ENCODE assay signal across 20 cellular contexts in genomic region chr2:1881998-1882397, GRCh38.
A peak's percentile ranks its signal among the peaks of the same experiment; 100 is the strongest.
DNase-seq lines count a peak whose midpoint lies in the region; ATAC-seq, FAIRE-seq and TF ChIP-seq lines count a peak whose summit lies in the region.
"Had no signal": no experiment of that assay in that cellular context is flagged by ENCODE, and none has a peak within 500 bp of the region (broad histone marks: within the 10 kb centered on the region; RNA-seq: fewer than 3 reads in every experiment).

No MANE protein-coding gene starts in this region.

- no peak overlapping the region for H4K5ac ChIP-seq in H1 (ENCODE audit: insufficient read length, low read depth, low read length)

- H3F3A ChIP-seq in neural progenitor cell (ENCODE audit: low read depth) = no peaks in the 10 kb centered on the region

- H2BK120ac ChIP-seq in H1 (replicated peaks; ENCODE audit: low read depth, low read length) = no peak overlapping the region

- H3K27ac Mint-ChIP-seq in neural progenitor cell = no peak overlapping the region
- no peak overlapping the region for H3K27ac Mint-ChIP-seq in activated CD4-positive, alpha-beta memory T cell treated with anti-CD3 and anti-CD28 coated beads for 36 hours
- H3K27ac Mint-ChIP-seq: B cell; CD4-positive, alpha-beta T cell; IgD-negative memory B cell had no signal

- no peak overlapping the region for H4K8ac ChIP-seq in H1 (ENCODE audit: extremely low read depth, insufficient read depth, low read length)

- H3K4me2 ChIP-seq in BLaER1 treated with 17β-estradiol and CSF1 and Interleukin-3, amounts not matched to agents 10 nM and 100 nM = peak overlapping the region in 9 of 11 experiments; percentile 8 to 65 (median 52); a peak in 16 of 22 replicates
- H3K4me2 ChIP-seq in H1 (ENCODE audit: insufficient read depth in 1 of 2, low read depth in 2 of 2, low read length in 2 of 2) (no peak overlapping the region), neural progenitor cell (peak overlapping the region; percentile 29)

- peaks cover 14% of the 10 kb centered on the region for H3K27me3 Mint-ChIP-seq in neural progenitor cell (ENCODE audit: insufficient read depth, low read depth)
- H3K27me3 Mint-ChIP-seq in activated CD4-positive, alpha-beta memory T cell treated with anti-CD3 and anti-CD28 coated beads for 36 hours = peaks cover 12% of the 10 kb centered on the region

- no peak overlapping the region for H3K27ac ChIP-seq in BLaER1 treated with 17β-estradiol and CSF1 and Interleukin-3, amounts not matched to agents 10 nM and 100 nM
- H3K27ac ChIP-seq in H1 (ENCODE audit: low read depth, low read length) (no peak overlapping the region), neural progenitor cell (no peak overlapping the region), sigmoid colon (no peak overlapping the region), brain microvascular endothelial cell (no peak overlapping the region)
- H3K27ac ChIP-seq: C4-2B, HL-60 had no signal

- H4K20me1 ChIP-seq in BLaER1 treated with 17β-estradiol and CSF1 and Interleukin-3, amounts not matched to agents 10 nM and 100 nM = no peaks in the 10 kb centered on the region
- H4K20me1 ChIP-seq in H1 (replicated peaks in 1 of 2; ENCODE audit: control insufficient read depth in 1 of 2, insufficient read depth in 2 of 2, low read length in 2 of 2) (no peaks in the 10 kb centered on the region), neural progenitor cell (ENCODE audit: low read depth) (no peaks in the 10 kb centered on the region)

- ATAC-seq in GM18868 (IDR thresholded peaks at IDR 0.05; ENCODE audit: unreplicated experiment) = no peak

- TF ChIP-seq CTCF in H1 (IDR thresholded peaks at IDR 0.05; ENCODE audit: control extremely low read depth in 1 of 3, insufficient read depth in 1 of 3, low read depth in 1 of 3, low read length in 3 of 3) = no peak
- TF ChIP-seq CTCF in neural progenitor cell (IDR thresholded peaks at IDR 0.05) = no peak
- TF ChIP-seq CTCF in sigmoid colon (IDR thresholded peaks at IDR 0.05) = no peak
- no peak for TF ChIP-seq CTCF in brain microvascular endothelial cell (IDR thresholded peaks at IDR 0.05; ENCODE audit: low read depth, low read length, missing control alignments)

- H3K18ac ChIP-seq in H1 (ENCODE audit: extremely low read depth, low read length) = no peak overlapping the region

- TF ChIP-seq POLR2A in H1 (IDR thresholded peaks at IDR 0.05; ENCODE audit: control extremely low read depth in 1 of 2, low read depth in 2 of 2, low read length in 2 of 2) (no peak), sigmoid colon (IDR thresholded peaks at IDR 0.05) (no peak)

- no peak overlapping the region for H3K9ac ChIP-seq in BLaER1 treated with 17β-estradiol and CSF1 and Interleukin-3, amounts not matched to agents 10 nM and 100 nM
- H3K9ac ChIP-seq in H1 (replicated peaks in 1 of 4; ENCODE audit: extremely low read depth in 1 of 4, low read depth in 3 of 4, low read length in 3 of 4) (no peak overlapping the region), neural progenitor cell (no peak overlapping the region)

- in situ Hi-C loops in brain microvascular endothelial cell (cut with HindIII; ENCODE audit: low pct_ligation_motif_present, low sequenced_read_pairs) = no loop called here
- in situ Hi-C loops in HAP-1 (cut with MboI; ENCODE audit: low sequenced_read_pairs) = no loop called here

- no peaks in the 10 kb centered on the region for H3K9me3 ChIP-seq in BLaER1 treated with 17β-estradiol and CSF1 and Interleukin-3, amounts not matched to agents 10 nM and 100 nM (replicated peaks in 1 of 11)
- H3K9me3 ChIP-seq in H1 (ENCODE audit: insufficient read depth in 2 of 2, low read depth in 1 of 2, low read length in 1 of 2) (no peaks in the 10 kb centered on the region), neural progenitor cell (ENCODE audit: low read depth) (no peaks in the 10 kb centered on the region), sigmoid colon (no peaks in the 10 kb centered on the region), HAP-1 (no peaks in the 10 kb centered on the region)

- H3K36me3 Mint-ChIP-seq in neural progenitor cell = peaks cover 1% of the 10 kb centered on the region
- no peaks in the 10 kb centered on the region for H3K36me3 Mint-ChIP-seq in activated CD4-positive, alpha-beta memory T cell treated with anti-CD3 and anti-CD28 coated beads for 36 hours
- H3K36me3 Mint-ChIP-seq: IgD-negative memory B cell had no signal

- no peak overlapping the region for H3K23ac ChIP-seq in H1 (ENCODE audit: insufficient read length)

- H3K9me3 Mint-ChIP-seq in neural progenitor cell = no peaks in the 10 kb centered on the region
- H3K9me3 Mint-ChIP-seq in activated CD4-positive, alpha-beta memory T cell treated with anti-CD3 and anti-CD28 coated beads for 36 hours = no peaks in the 10 kb centered on the region
- H3K9me3 Mint-ChIP-seq: CD4-positive, alpha-beta T cell; IgD-negative memory B cell had no signal

- H2BK5ac ChIP-seq in H1 (ENCODE audit: low read depth, low read length) = no peak overlapping the region

- no peak for TF ChIP-seq RAD21 in H1 (IDR thresholded peaks at IDR 0.05 in 1 of 2, conservative IDR thresholded peaks at IDR 0.05 in 1 of 2; ENCODE audit: low read depth in 2 of 2, low read length in 2 of 2)

- no peak overlapping the region for H3K4me3 ChIP-seq in BLaER1 treated with 17β-estradiol and CSF1 and Interleukin-3, amounts not matched to agents 10 nM and 100 nM
- H3K4me3 ChIP-seq in H1 (ENCODE audit: extremely low read depth in 1 of 4, insufficient read depth in 2 of 4, low read depth in 3 of 4, low read length in 4 of 4) = no peak overlapping the region
- H3K4me3 ChIP-seq in neural progenitor cell = no peak overlapping the region
- H3K4me3 ChIP-seq in sigmoid colon = no peak overlapping the region
- H3K4me3 ChIP-seq in brain microvascular endothelial cell (ENCODE audit: low read depth, low read length) = no peak overlapping the region
- H3K4me3 ChIP-seq in HAP-1 = no peak overlapping the region

- H3K4me1 ChIP-seq in BLaER1 treated with 17β-estradiol and CSF1 and Interleukin-3, amounts not matched to agents 10 nM and 100 nM = peaks cover 0 to 12% (median 7%) of the 10 kb centered on the region in 10 experiments; a peak in 14 of 20 replicates
- no peaks in the 10 kb centered on the region for H3K4me1 ChIP-seq in H1 (replicated peaks in 1 of 4; ENCODE audit: control insufficient read depth in 3 of 4, insufficient read depth in 4 of 4, low read length in 3 of 4)
- peaks cover 11% of the 10 kb centered on the region for H3K4me1 ChIP-seq in neural progenitor cell
- no peaks in the 10 kb centered on the region for H3K4me1 ChIP-seq in sigmoid colon
- no peaks in the 10 kb centered on the region for H3K4me1 ChIP-seq in HAP-1

- H3K56ac ChIP-seq in H1 (replicated peaks; ENCODE audit: insufficient read length, low read depth, low read length) = no peak overlapping the region

- H2AFZ ChIP-seq in H1 (ENCODE audit: low read length) (0 out of 2 replicates have a peak overlapping the region, but pooled peaks have one; percentile 8), neural progenitor cell (replicated peaks) (no peak overlapping the region)

- H3K23me2 ChIP-seq in H1 (ENCODE audit: low read depth, low read length) = no peaks in the 10 kb centered on the region

- DNase-seq in H1 (ENCODE audit: low read depth in 1 of 2, low spot score in 2 of 2) (no peak), neural progenitor cell (ENCODE audit: low spot score) (no peak), sigmoid colon (peak; percentile 46), brain microvascular endothelial cell (no peak), HAP-1 (ENCODE audit: low spot score in 2 of 2) (no peak)
- no peak for DNase-seq in activated CD4-positive, alpha-beta memory T cell treated with anti-CD3 and anti-CD28 coated beads for 36 hours
- DNase-seq: CD4-positive, alpha-beta T cell; DMS153; DMS79; GDM1; HCEC 1CT; KBM-7 had no signal

- CTCF ChIA-PET in H1 (lab: Charles Lee; ENCODE audit: partially characterized antibody) = interaction anchor here (0.6 to 10.5 kb wide), 10 partner anchors 9 to 830 kb away, joined by 3 to 111 read pairs (median 4); no protein-coding TSS in a partner anchor
- CTCF ChIA-PET in activated CD4-positive, alpha-beta memory T cell treated with anti-CD3 and anti-CD28 coated beads for 36 hours (lab: Charles Lee) = no interaction called here

- FAIRE-seq in H1 (lab: Jason Lieb, UNC) = no peak
- FAIRE-seq: GM12892, GM18507 had no signal

- H3K4me1 Mint-ChIP-seq in neural progenitor cell = peaks cover 18% of the 10 kb centered on the region
- H3K4me1 Mint-ChIP-seq in activated CD4-positive, alpha-beta memory T cell treated with anti-CD3 and anti-CD28 coated beads for 36 hours (ENCODE audit: low read depth) = no peaks in the 10 kb centered on the region
- H3K4me1 Mint-ChIP-seq: IgD-negative memory B cell had no signal

- intact Hi-C loops in sigmoid colon (cut with DNase I) = no loop called here
- intact Hi-C loops in activated CD4-positive, alpha-beta memory T cell treated with anti-CD3 and anti-CD28 coated beads for 36 hours (cut with micrococcal nuclease) = no loop called here

- H3K4ac ChIP-seq in H1 (replicated peaks; ENCODE audit: insufficient read length, low read depth, low read length) = no peak overlapping the region

- no peak overlapping the region for H2BK12ac ChIP-seq in H1 (ENCODE audit: low read depth, low read length)

- TF ChIP-seq EP300 in H1 (IDR thresholded peaks at IDR 0.05; ENCODE audit: borderline replicate concordance in 1 of 2, low read depth in 2 of 2, low read length in 2 of 2) (no peak), sigmoid colon (IDR thresholded peaks at IDR 0.05) (no peak)

- 0 out of 22 replicates have a peak, but pooled peaks cover 0 to 6% (median 0%) of the 10 kb centered on the region in 11 experiments for H3K27me3 ChIP-seq in BLaER1 treated with 17β-estradiol and CSF1 and Interleukin-3, amounts not matched to agents 10 nM and 100 nM
- H3K27me3 ChIP-seq in H1 (replicated peaks in 1 of 4; ENCODE audit: control insufficient read depth in 3 of 4, extremely low read depth in 1 of 4, insufficient read depth in 3 of 4, low read length in 3 of 4) (peaks cover 0 to 2% (median 0%) of the 10 kb centered on the region in 4 experiments; a peak in 1 of 7 replicates), neural progenitor cell (peaks cover 100% of the 10 kb centered on the region), sigmoid colon (no peaks in the 10 kb centered on the region), brain microvascular endothelial cell (replicated peaks) (peaks cover 2% of the 10 kb centered on the region), HAP-1 (ENCODE audit: low read depth) (no peaks in the 10 kb centered on the region)

- H3K79me1 ChIP-seq in H1 (ENCODE audit: low read depth, low read length) = no peaks in the 10 kb centered on the region

- H2BK20ac ChIP-seq in H1 (ENCODE audit: low read length) = no peak overlapping the region

- no peak overlapping the region for H3K4me3 Mint-ChIP-seq in neural progenitor cell
- H3K4me3 Mint-ChIP-seq in activated CD4-positive, alpha-beta memory T cell treated with anti-CD3 and anti-CD28 coated beads for 36 hours = no peak overlapping the region
- H3K4me3 Mint-ChIP-seq: B cell; CD4-positive, alpha-beta T cell; IgD-negative memory B cell had no signal

- H2BK15ac ChIP-seq in H1 (ENCODE audit: low read length) = no peak overlapping the region

- POLR2A ChIA-PET in H1 (lab: Charles Lee; ENCODE audit: partially characterized antibody) = no interaction called here
- POLR2A ChIA-PET in activated CD4-positive, alpha-beta memory T cell treated with anti-CD3 and anti-CD28 coated beads for 36 hours (lab: Charles Lee) = no interaction called here

- no peak overlapping the region for H3K14ac ChIP-seq in H1 (ENCODE audit: insufficient read length)

- WGBS in H1 (ENCODE audit: extremely low coverage in 1 of 2, insufficient coverage in 1 of 2, insufficient read length in 1 of 2, insufficient replicate concordance in 2 of 2, low coverage in 1 of 2, low lambda C conversion rate in 2 of 2, missing lambda C conversion rate in 1 of 2), 2 experiments = 94% methylated on average over 17 of the region's 17 CpGs; no CpG with 5 or more reads in 1 of the 2 experiments
- 83 to 87% methylated on average over 17 of the region's 17 CpGs for WGBS in sigmoid colon, 2 donors

- H4K91ac ChIP-seq in H1 (replicated peaks; ENCODE audit: insufficient read length, low read length) = no peak overlapping the region

- H3K79me2 ChIP-seq in H1 (ENCODE audit: control insufficient read depth in 1 of 2, insufficient read depth in 2 of 2, low read length in 2 of 2) (no peaks in the 10 kb centered on the region), neural progenitor cell (ENCODE audit: low read depth) (no peaks in the 10 kb centered on the region)

- H3K36me3 ChIP-seq in BLaER1 treated with 17β-estradiol and CSF1 and Interleukin-3, amounts not matched to agents 10 nM and 100 nM = no peaks in the 10 kb centered on the region
- H3K36me3 ChIP-seq in H1 (ENCODE audit: control insufficient read depth in 2 of 4, insufficient read depth in 4 of 4, low read length in 3 of 4) (no peaks in the 10 kb centered on the region), neural progenitor cell (no peaks in the 10 kb centered on the region), sigmoid colon (no peaks in the 10 kb centered on the region), brain microvascular endothelial cell (replicated peaks) (no peaks in the 10 kb centered on the region), HAP-1 (replicated peaks) (no peaks in the 10 kb centered on the region)

- H2AK5ac ChIP-seq in H1 (ENCODE audit: low read depth, low read length) = no peak overlapping the region

Comparison
In these comparisons a context has a peak if more than half of its experiments do, and no peak if none do; other contexts are left out.
1. H3K4me2 ChIP-seq: peak in BLaER1 treated with 17β-estradiol and CSF1 and Interleukin-3, amounts not matched to agents 10 nM and 100 nM (9 of 11) and neural progenitor cell (single experiment); none in H1 (0 of 2).